25 cellular contexts compared by ENCODE assay signal in genomic region chr1:87273291-87273690, GRCh38.
"Had no signal": no experiment of that assay in that cellular context is flagged by ENCODE, and none has a peak within 500 bp of the region (broad histone marks: within the 10 kb centered on the region; RNA-seq: fewer than 3 reads in every experiment).

No MANE protein-coding gene starts in this region.

- DNase-seq: activated B cell treated with CpG ODN at 0.5 μM for 24 hours; activated CD4-positive, alpha-beta memory T cell treated with anti-CD3 and anti-CD28 coated beads, Interleukin-2, amount 10 ng/mL, durations not matched to agents 7 days and 5 days; activated CD4-positive, alpha-beta T cell treated with anti-CD3 and anti-CD28 coated beads for 36 hours; activated CD4-positive, alpha-beta T cell treated with anti-CD3 and anti-CD28 coated beads, Interleukin-2, amount 50 U/mL, for 1 hour; activated gamma-delta T cell; activated naive CD4-positive, alpha-beta T cell treated with anti-CD3 and anti-CD28 coated beads for 36 hours; activated naive CD8-positive, alpha-beta T cell treated with anti-CD3 and anti-CD28 coated beads for 36 hours; activated T-cell treated with anti-CD3 and anti-CD28 coated beads for 4 hours; activated T-cell treated with anti-CD3 and anti-CD28 coated beads, Interleukin-2, amount 50 U/mL, for 48 hours; brain microvascular endothelial cell; MM.1S; NCI-H1105; NCI-H1436; NCI-H1694 treated with DMSO at 0.1 percent for 48 hours; NCI-H2029 treated with DMSO at 0.1 percent for 48 hours; NCI-H510A treated with DMSO at 0.1 percent for 48 hours; NCI-H69; NK-92 treated with Interleukin-12 subunit alpha and Interleukin-12 subunit beta, amount 100 ng/mL, for 24 hours; Peyer's patch; Right ventricle myocardium superior; SJCRH30 had no signal

- H3K36me3 ChIP-seq: brain microvascular endothelial cell, cardiac muscle cell, Peyer's patch, SJCRH30 had no signal

- H3K4me1 ChIP-seq: Peyer's patch had no signal

- H3K9me3 ChIP-seq: Peyer's patch, SJCRH30 had no signal

- H3K4me3 ChIP-seq: cardiac muscle cell, Peyer's patch, SJCRH30 had no signal

- H3K27me3 ChIP-seq: brain microvascular endothelial cell, cardiac muscle cell, Peyer's patch, SJCRH30 had no signal

- ATAC-seq: activated CD4-positive, alpha-beta T cell treated with anti-CD3 and anti-CD28 coated beads for 36 hours; activated T-helper 17 cell treated with anti-CD3 and anti-CD28 coated beads, Interleukin-2, amount 50 U/mL, for 72 hours; SK-N-SH treated with all-trans-retinoic acid at 6 μM for 48 hours had no signal

- H3K27ac ChIP-seq: brain microvascular endothelial cell, cardiac muscle cell, Peyer's patch, RWPE1, SJCRH30 had no signal
